In genomic region chr17:65599650-65600049, GRCh38 we compare ENCODE assay signal across 22 cellular contexts.
"Had no signal": no experiment of that assay in that cellular context is flagged by ENCODE, and none has a peak within 500 bp of the region (broad histone marks: within the 10 kb centered on the region; RNA-seq: fewer than 3 reads in every experiment).

No MANE protein-coding gene starts in this region.

- ATAC-seq: HepG2, Panc1, PC-3 had no signal

- H3K27me3 ChIP-seq: MG63, SJSA1 had no signal

- H3K4me3 ChIP-seq: MG63, SJSA1, SK-N-MC had no signal

- H3K36me3 ChIP-seq: MG63, SJSA1 had no signal

- H3K27ac ChIP-seq: SJSA1, SK-N-MC had no signal

- H3K9me3 ChIP-seq: MG63, SJSA1 had no signal

- FAIRE-seq: HepG2 had no signal

- DNase-seq: IMR-90, Karpas-422, KG1, MG63, NCI-H1092, NCI-H1105 treated with DMSO at 0.1 percent for 48 hours, NCI-H1417 treated with DMSO at 0.1 percent for 48 hours, NCI-H187, NCI-H2029, NCI-H2081 treated with DMSO at 0.1 percent for 48 hours, NCI-H2171, NCI-H226, NCI-H446, NCI-H510A, NCI-H524 treated with DMSO at 0.1 percent for 48 hours, NCI-H69, NCI-H774, PC-3 had no signal
